24 cellular contexts compared by ENCODE assay signal in the genomic region with DNA sequence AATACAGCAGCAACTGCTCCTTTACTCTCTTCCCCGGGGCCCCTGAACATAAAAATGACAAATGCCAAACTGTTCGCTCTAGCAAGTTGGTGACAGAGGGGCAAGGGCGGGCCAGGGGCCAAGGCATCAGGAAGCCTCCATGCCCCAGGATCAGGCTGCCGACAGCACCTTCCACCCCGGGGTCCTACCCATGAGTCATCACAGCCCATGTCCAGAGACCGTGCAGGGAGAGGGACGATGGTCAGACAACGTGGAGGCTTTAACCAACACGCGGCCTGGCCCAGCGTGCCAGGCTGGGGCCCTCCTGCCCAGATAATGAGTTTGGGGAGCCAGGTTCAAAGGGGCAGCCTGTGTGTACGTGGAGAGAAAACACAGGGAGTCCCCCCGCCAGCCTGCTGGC.
DNase-seq lines count a peak whose midpoint lies in the region; ATAC-seq, FAIRE-seq and TF ChIP-seq lines count a peak whose summit lies in the region.
"Had no signal": no experiment of that assay in that cellular context is flagged by ENCODE, and none has a peak within 500 bp of the region (broad histone marks: within the 10 kb centered on the region; RNA-seq: fewer than 3 reads in every experiment).

No MANE protein-coding gene starts in this region.

- FAIRE-seq in K562 (lab: Jason Lieb, UNC): no peak
- FAIRE-seq: A204.1, G401.6, GM12891, GM19239, H54, HTR-8/SVneo had no signal

- H2AFZ ChIP-seq in K562 (ENCODE audit: low read depth, low read length): no peak overlapping the region
- H2AFZ ChIP-seq: GM23248 had no signal

- DNase-seq in right atrium auricular region (ENCODE audit: low spot score) (no peak), left ventricle myocardium superior (no peak), K562 (ENCODE audit: extremely low read depth in 1 of 4, low spot score in 3 of 4) (no peak), nephron progenitor cell (peak; percentile 36), type B pancreatic cell (ENCODE audit: extremely low spot score, unreplicated experiment) (no peak), ecto neural progenitor cell (ENCODE audit: low spot score) (no peak)
- DNase-seq: ACHN; BE2C; C1 segment of cervical spinal cord; CD4-positive, CD25-positive, alpha-beta regulatory T cell; CD8-positive, alpha-beta memory T cell; COR-L47; DMS 273 treated with DMSO at 0.1 percent for 48 hours; GM23248; HCEC 1CT; HFFc6 had no signal

- no peak overlapping the region for H3K4me3 ChIP-seq in right atrium auricular region
- H3K4me3 ChIP-seq in K562: no peak overlapping the region
- H3K4me3 ChIP-seq: GM23248 had no signal

- H3K4me1 ChIP-seq in right atrium auricular region: peaks cover 0 to 45% of the 10 kb centered on the region in 2 donors
- H3K4me1 ChIP-seq in K562 (replicated peaks in 1 of 2; ENCODE audit: control insufficient read depth in 2 of 2, insufficient read depth in 2 of 2, low read length in 2 of 2): peaks cover 2 to 37% of the 10 kb centered on the region in 2 experiments; a peak in 2 of 5 replicates

- H4K20me1 ChIP-seq in K562 (replicated peaks; ENCODE audit: control insufficient read depth, insufficient read depth, low read length): peaks cover 40% of the 10 kb centered on the region

- peak overlapping the region; percentile 68 to 71 for H3K27ac ChIP-seq in right atrium auricular region
- H3K27ac ChIP-seq in K562 (ENCODE audit: extremely low read depth, low read depth, low read length): no peak overlapping the region
- H3K27ac ChIP-seq: GM23248 had no signal

- H3K79me2 ChIP-seq in K562 (ENCODE audit: control insufficient read depth, insufficient read depth, low read length): no peaks in the 10 kb centered on the region

- H3K9me1 ChIP-seq in K562 (ENCODE audit: control insufficient read depth, insufficient read depth, low read length): no peaks in the 10 kb centered on the region

- TF ChIP-seq POLR2A in K562 (conservative IDR thresholded peaks at IDR 0.05): no peak

- CTCF ChIA-PET in K562 (lab: Yijun Ruan, JAX; ENCODE audit: low intra/inter-chr PET ratio): no interaction called here

- BruUV-seq in K562 (replicated peaks; lab: Mats Ljungman, UMichigan): no TSS peak

- 6% methylated on average over 13 of the region's 13 CpGs for WGBS in K562 (ENCODE audit: insufficient coverage, low coverage, missing lambda C conversion rate)

- H3K9me3 ChIP-seq in right atrium auricular region: no peaks in the 10 kb centered on the region
- H3K9me3 ChIP-seq in K562 (replicated peaks; ENCODE audit: control insufficient read depth, insufficient read depth, low read depth, low read length): no peaks in the 10 kb centered on the region
- H3K9me3 ChIP-seq: BE2C had no signal

- ATAC-seq in left ventricle myocardium superior (no peak), K562 (no peak), GM21723 (IDR thresholded peaks at IDR 0.05; ENCODE audit: unreplicated experiment) (no peak)

- H3K36me3 ChIP-seq in right atrium auricular region: no peaks in the 10 kb centered on the region
- H3K36me3 ChIP-seq in K562 (ENCODE audit: control insufficient read depth, insufficient read depth, low read length): no peaks in the 10 kb centered on the region
- H3K36me3 ChIP-seq: BE2C had no signal

- H3K27me3 Mint-ChIP-seq in nephron progenitor cell (ENCODE audit: low read depth, poor library complexity) (peaks cover 88% of the 10 kb centered on the region), type B pancreatic cell (peaks cover 48% of the 10 kb centered on the region)

- TF ChIP-seq CTCF in right atrium auricular region (IDR thresholded peaks at IDR 0.05) (no peak), K562 (IDR thresholded peaks at IDR 0.05 in 2 of 3, conservative IDR thresholded peaks at IDR 0.05 in 1 of 3; ENCODE audit: insufficient read depth in 2 of 3, low read depth in 1 of 3, low read length in 3 of 3) (no peak), nephron progenitor cell (IDR thresholded peaks at IDR 0.05) (no peak), type B pancreatic cell (conservative IDR thresholded peaks at IDR 0.05) (no peak)

- no peak for TF ChIP-seq RAD21 in K562 (CRISPR knock-in tag; conservative IDR thresholded peaks at IDR 0.05 in 1 of 2, IDR thresholded peaks at IDR 0.05 in 1 of 2)

- H3K27ac Mint-ChIP-seq in nephron progenitor cell (no peak overlapping the region), type B pancreatic cell (peak overlapping the region; percentile 11)
- H3K27ac Mint-ChIP-seq: CD4-positive, CD25-positive, alpha-beta regulatory T cell; CD8-positive, alpha-beta memory T cell; HFFc6; IgD-negative memory B cell had no signal

- POLR2A ChIA-PET in K562 (lab: Yijun Ruan, JAX): no interaction called here

- no peak overlapping the region for H3K4me2 ChIP-seq in K562 (ENCODE audit: insufficient read depth, low read length)

- no peaks in the 10 kb centered on the region for H3K27me3 ChIP-seq in right atrium auricular region
- peaks cover 84 to 97% of the 10 kb centered on the region in 2 experiments for H3K27me3 ChIP-seq in K562 (ENCODE audit: control insufficient read depth in 2 of 2, insufficient read depth in 2 of 2, low read length in 2 of 2)
- H3K27me3 ChIP-seq: BE2C had no signal

- H3K4me1 Mint-ChIP-seq in nephron progenitor cell: peaks cover 63% of the 10 kb centered on the region
- H3K4me1 Mint-ChIP-seq in type B pancreatic cell (ENCODE audit: unreplicated experiment): peaks cover 10% of the 10 kb centered on the region
- H3K4me1 Mint-ChIP-seq: CD4-positive, CD25-positive, alpha-beta regulatory T cell; CD8-positive, alpha-beta memory T cell had no signal

- in situ Hi-C loops in K562 (cut with MboI): no loop called here

- no peak overlapping the region for H3K9ac ChIP-seq in K562 (ENCODE audit: insufficient read depth in 1 of 2, low read depth in 2 of 2, low read length in 2 of 2)
- H3K9ac ChIP-seq: GM23248 had no signal

- H3K9me3 Mint-ChIP-seq in nephron progenitor cell (no peaks in the 10 kb centered on the region), type B pancreatic cell (no peaks in the 10 kb centered on the region)
- H3K9me3 Mint-ChIP-seq: CD4-positive, CD25-positive, alpha-beta regulatory T cell; CD8-positive, alpha-beta memory T cell; HFFc6; IgD-negative memory B cell had no signal

- H3K36me3 Mint-ChIP-seq in nephron progenitor cell (ENCODE audit: low read depth) (no peaks in the 10 kb centered on the region), type B pancreatic cell (no peaks in the 10 kb centered on the region)
- H3K36me3 Mint-ChIP-seq: CD4-positive, CD25-positive, alpha-beta regulatory T cell; CD8-positive, alpha-beta memory T cell had no signal

- TF ChIP-seq EP300 in K562 (IDR thresholded peaks at IDR 0.05; ENCODE audit: low read length): no peak

- H3K4me3 Mint-ChIP-seq in nephron progenitor cell (no peak overlapping the region), type B pancreatic cell (no peak overlapping the region)
- H3K4me3 Mint-ChIP-seq: CD4-positive, CD25-positive, alpha-beta regulatory T cell; CD8-positive, alpha-beta memory T cell; HFFc6; IgD-negative memory B cell had no signal

- intact Hi-C loops in left ventricle myocardium superior (cut with micrococcal nuclease): no loop called here
- intact Hi-C loops in K562 (cut with micrococcal nuclease): no loop called here

TF ChIP-seq in K562, 482 proteins besides CTCF, POLR2A, EP300 and RAD21:
- TF ChIP-seq ZNF224 (CRISPR knock-in tag; IDR thresholded peaks at IDR 0.05) (no peak), BHLHE40 (IDR thresholded peaks at IDR 0.05; ENCODE audit: low read length) (no peak)
- TF ChIP-seq, protein P1, sequence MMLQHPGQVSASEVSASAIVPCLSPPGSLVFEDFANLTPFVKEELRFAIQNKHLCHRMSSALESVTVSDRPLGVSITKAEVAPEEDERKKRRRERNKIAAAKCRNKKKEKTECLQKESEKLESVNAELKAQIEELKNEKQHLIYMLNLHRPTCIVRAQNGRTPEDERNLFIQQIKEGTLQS (IDR thresholded peaks at IDR 0.05): 0 out of 2 replicates have a peak, but pooled peaks have one; percentile 9
- TF ChIP-seq, protein P1 (CRISPR knock-in tag; conservative IDR thresholded peaks at IDR 0.05): no peak
